In genomic region chr7:66920256-66920655, GRCh38 we compare ENCODE assay signal across 2 cellular contexts.
TF ChIP-seq lines count a peak whose summit lies in the region.

No MANE protein-coding gene starts in this region.

TF ChIP-seq in SK-N-SH, 30 proteins besides CTCF, POLR2A, EP300 and RAD21 (continued from another document):
- no peak for TF ChIP-seq SMC3 (IDR thresholded peaks at IDR 0.05; ENCODE audit: low read depth, low read length)
- TF ChIP-seq JUND (IDR thresholded peaks at IDR 0.05), result no peak
- TF ChIP-seq TCF12 (IDR thresholded peaks at IDR 0.05), result no peak
- TF ChIP-seq NFIC (IDR thresholded peaks at IDR 0.05; ENCODE audit: borderline replicate concordance), result no peak
- TF ChIP-seq POLR2AphosphoS5 (IDR thresholded peaks at IDR 0.05; ENCODE audit: low read depth, low read length), result no peak
- TF ChIP-seq CHD2 (IDR thresholded peaks at IDR 0.05; ENCODE audit: low read length, partially characterized antibody), result no peak
TF ChIP-seq in SK-N-SH: peak in this region for 0.

TF ChIP-seq in SK-N-SH treated with all-trans-retinoic acid at 6 μM for 48 hours, 23 proteins besides CTCF, POLR2A, EP300 and RAD21 (continued from another document):
- TF ChIP-seq, protein P1, sequence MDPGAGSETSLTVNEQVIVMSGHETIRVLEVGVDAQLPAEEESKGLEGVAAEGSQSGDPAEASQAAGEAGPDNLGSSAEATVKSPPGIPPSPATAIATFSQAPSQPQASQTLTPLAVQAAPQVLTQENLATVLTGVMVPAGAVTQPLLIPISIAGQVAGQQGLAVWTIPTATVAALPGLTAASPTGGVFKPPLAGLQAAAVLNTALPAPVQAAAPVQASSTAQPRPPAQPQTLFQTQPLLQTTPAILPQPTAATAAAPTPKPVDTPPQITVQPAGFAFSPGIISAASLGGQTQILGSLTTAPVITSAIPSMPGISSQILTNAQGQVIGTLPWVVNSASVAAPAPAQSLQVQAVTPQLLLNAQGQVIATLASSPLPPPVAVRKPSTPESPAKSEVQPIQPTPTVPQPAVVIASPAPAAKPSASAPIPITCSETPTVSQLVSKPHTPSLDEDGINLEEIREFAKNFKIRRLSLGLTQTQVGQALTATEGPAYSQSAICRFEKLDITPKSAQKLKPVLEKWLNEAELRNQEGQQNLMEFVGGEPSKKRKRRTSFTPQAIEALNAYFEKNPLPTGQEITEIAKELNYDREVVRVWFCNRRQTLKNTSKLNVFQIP (CRISPR knock-in tag; IDR thresholded peaks at IDR 0.05; ENCODE audit: borderline replicate concordance, low read depth), result no peak
- TF ChIP-seq BACH2 (CRISPR knock-in tag; IDR thresholded peaks at IDR 0.05; ENCODE audit: borderline replicate concordance), result no peak
- TF ChIP-seq ARNTL (CRISPR knock-in tag; IDR thresholded peaks at IDR 0.05; ENCODE audit: borderline replicate concordance, low read depth), result no peak
- TF ChIP-seq TOX (CRISPR knock-in tag; IDR thresholded peaks at IDR 0.05; ENCODE audit: borderline replicate concordance), result no peak
- TF ChIP-seq, protein P2, sequence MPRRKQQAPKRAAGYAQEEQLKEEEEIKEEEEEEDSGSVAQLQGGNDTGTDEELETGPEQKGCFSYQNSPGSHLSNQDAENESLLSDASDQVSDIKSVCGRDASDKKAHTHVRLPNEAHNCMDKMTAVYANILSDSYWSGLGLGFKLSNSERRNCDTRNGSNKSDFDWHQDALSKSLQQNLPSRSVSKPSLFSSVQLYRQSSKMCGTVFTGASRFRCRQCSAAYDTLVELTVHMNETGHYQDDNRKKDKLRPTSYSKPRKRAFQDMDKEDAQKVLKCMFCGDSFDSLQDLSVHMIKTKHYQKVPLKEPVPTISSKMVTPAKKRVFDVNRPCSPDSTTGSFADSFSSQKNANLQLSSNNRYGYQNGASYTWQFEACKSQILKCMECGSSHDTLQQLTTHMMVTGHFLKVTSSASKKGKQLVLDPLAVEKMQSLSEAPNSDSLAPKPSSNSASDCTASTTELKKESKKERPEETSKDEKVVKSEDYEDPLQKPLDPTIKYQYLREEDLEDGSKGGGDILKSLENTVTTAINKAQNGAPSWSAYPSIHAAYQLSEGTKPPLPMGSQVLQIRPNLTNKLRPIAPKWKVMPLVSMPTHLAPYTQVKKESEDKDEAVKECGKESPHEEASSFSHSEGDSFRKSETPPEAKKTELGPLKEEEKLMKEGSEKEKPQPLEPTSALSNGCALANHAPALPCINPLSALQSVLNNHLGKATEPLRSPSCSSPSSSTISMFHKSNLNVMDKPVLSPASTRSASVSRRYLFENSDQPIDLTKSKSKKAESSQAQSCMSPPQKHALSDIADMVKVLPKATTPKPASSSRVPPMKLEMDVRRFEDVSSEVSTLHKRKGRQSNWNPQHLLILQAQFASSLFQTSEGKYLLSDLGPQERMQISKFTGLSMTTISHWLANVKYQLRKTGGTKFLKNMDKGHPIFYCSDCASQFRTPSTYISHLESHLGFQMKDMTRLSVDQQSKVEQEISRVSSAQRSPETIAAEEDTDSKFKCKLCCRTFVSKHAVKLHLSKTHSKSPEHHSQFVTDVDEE (CRISPR knock-in tag; IDR thresholded peaks at IDR 0.05), result no peak
